Comparison of ENCODE assay signal across 8 cellular contexts in the genomic region with DNA sequence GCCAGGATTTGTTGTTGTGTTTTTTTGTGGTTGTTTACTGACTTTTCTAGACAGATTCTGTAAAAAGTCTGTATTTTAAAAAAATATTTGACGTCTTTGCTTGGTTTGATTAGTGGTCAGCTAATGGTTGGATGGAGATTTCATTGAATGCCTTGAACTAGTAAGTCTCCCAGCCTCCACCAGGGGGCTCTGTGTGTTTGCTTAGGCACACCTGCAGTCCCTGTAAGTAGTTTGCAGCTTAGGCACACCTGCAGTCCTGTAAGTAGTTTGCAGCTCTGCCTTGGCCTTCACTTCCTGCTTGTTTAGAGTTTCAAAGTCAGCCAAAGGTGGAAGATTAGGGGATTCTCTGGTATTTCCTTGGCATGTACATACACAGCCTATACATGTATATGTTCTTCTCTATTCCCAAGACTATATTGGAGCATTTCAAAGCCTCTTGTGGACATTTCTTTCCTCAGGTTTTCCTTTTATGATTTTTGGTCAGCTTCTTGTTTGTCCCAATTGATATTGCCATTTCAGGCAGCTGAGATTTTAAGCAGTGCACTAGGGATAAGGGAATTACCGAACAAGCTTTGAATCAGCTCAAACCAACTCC.
A peak's percentile ranks its signal among the peaks of the same experiment; 100 is the strongest.
DNase-seq lines count a peak whose midpoint lies in the region; ATAC-seq and TF ChIP-seq lines count a peak whose summit lies in the region.

No MANE protein-coding gene starts in this region.

- no peak overlapping the region for H3K4me3 ChIP-seq in A673 (ENCODE audit: low read depth, low read length, poor library complexity, severe bottlenecking)
- no peak overlapping the region for H3K4me3 ChIP-seq in testis

- intact Hi-C loops in A673 (cut with micrococcal nuclease; ENCODE audit: unreplicated experiment) (loop anchor here (2.0 kb wide), 1 partner anchor 105 kb away; no protein-coding TSS in a partner anchor), testis (cut with DNase I; ENCODE audit: low total_unique reads) (no loop called here)
- intact Hi-C loops in activated CD8-positive, alpha-beta T cell treated with anti-CD3 and anti-CD28 coated beads for 36 hours (cut with micrococcal nuclease): loop anchor here (2.0 kb wide), 1 partner anchor 107 kb away; no protein-coding TSS in a partner anchor

- H3K9me3 Mint-ChIP-seq in activated CD8-positive, alpha-beta T cell treated with anti-CD3 and anti-CD28 coated beads for 36 hours: no peaks in the 10 kb centered on the region
- no peaks in the 10 kb centered on the region for H3K9me3 Mint-ChIP-seq in endothelial cell (ENCODE audit: unreplicated experiment)
- no peaks in the 10 kb centered on the region for H3K9me3 Mint-ChIP-seq in naive thymus-derived CD8-positive, alpha-beta T cell

- no peak overlapping the region for H3K27ac Mint-ChIP-seq in activated CD8-positive, alpha-beta T cell treated with anti-CD3 and anti-CD28 coated beads for 36 hours
- no peak overlapping the region for H3K27ac Mint-ChIP-seq in endothelial cell (ENCODE audit: unreplicated experiment)
- H3K27ac Mint-ChIP-seq in naive thymus-derived CD8-positive, alpha-beta T cell: peak overlapping the region in 4 of 10 donors; percentile 0 to 59 (median 16)

- H3K4me1 Mint-ChIP-seq in activated CD8-positive, alpha-beta T cell treated with anti-CD3 and anti-CD28 coated beads for 36 hours (ENCODE audit: low read depth): peaks cover 33% of the 10 kb centered on the region
- H3K4me1 Mint-ChIP-seq in endothelial cell (ENCODE audit: unreplicated experiment): peaks cover 1% of the 10 kb centered on the region
- H3K4me1 Mint-ChIP-seq in naive thymus-derived CD8-positive, alpha-beta T cell: peaks cover 32 to 62% (median 49%) of the 10 kb centered on the region in 4 donors

- POLR2A ChIA-PET in A673 (lab: Charles Lee; ENCODE audit: low non-redundant PET): interaction anchor here (0.7 kb wide), 1 partner anchor 104 kb away, joined by 4 read pairs; no protein-coding TSS in a partner anchor
- POLR2A ChIA-PET in activated CD8-positive, alpha-beta T cell treated with anti-CD3 and anti-CD28 coated beads for 36 hours (lab: Charles Lee): no interaction called here
- POLR2A ChIA-PET in naive thymus-derived CD8-positive, alpha-beta T cell (lab: Charles Lee): no interaction called here

- H3K27me3 ChIP-seq in A673 (replicated peaks; ENCODE audit: insufficient read depth, low read depth, low read length, poor library complexity) (no peaks in the 10 kb centered on the region), testis (no peaks in the 10 kb centered on the region)

- peak; percentile 58 for DNase-seq in A673 (ENCODE audit: low spot score)
- peak; percentile 46 for DNase-seq in NCI-H510A (lab: John Stamatoyannopoulos, UW)
- peak; percentile 84 for DNase-seq in activated CD8-positive, alpha-beta T cell treated with anti-CD3 and anti-CD28 coated beads for 36 hours
- DNase-seq in endothelial cell (ENCODE audit: low spot score): peak; percentile 70
- DNase-seq in naive thymus-derived CD8-positive, alpha-beta T cell: peak; percentile 15 to 69 (median 42)
- peak; percentile 82 for DNase-seq in testis

- TF ChIP-seq CTCF in A673 (conservative IDR thresholded peaks at IDR 0.05; ENCODE audit: low read depth, low read length) (peak; percentile 94), endothelial cell (IDR thresholded peaks at IDR 0.05; ENCODE audit: unreplicated experiment) (peak; percentile 77), testis (IDR thresholded peaks at IDR 0.05) (peak; percentile 22 to 46 (median 39))
- peak; percentile 93 for TF ChIP-seq CTCF in activated CD8-positive, alpha-beta T cell treated with anti-CD3 and anti-CD28 coated beads for 36 hours (IDR thresholded peaks at IDR 0.05)

- peaks cover 8% of the 10 kb centered on the region for H3K4me1 ChIP-seq in A673 (ENCODE audit: insufficient read depth, low read length, poor library complexity, severe bottlenecking)
- peaks cover 3% of the 10 kb centered on the region for H3K4me1 ChIP-seq in testis

- H3K36me3 ChIP-seq in A673 (ENCODE audit: insufficient read depth, low read length, poor library complexity, severe bottlenecking) (no peaks in the 10 kb centered on the region), testis (ENCODE audit: low read depth, missing control alignments) (no peaks in the 10 kb centered on the region)

- TF ChIP-seq POLR2A in GM18505 (IDR thresholded peaks at IDR 0.05; ENCODE audit: borderline replicate concordance, extremely low read depth, insufficient read depth, insufficient read length) (no peak), testis (IDR thresholded peaks at IDR 0.05) (no peak)

- peaks cover 16% of the 10 kb centered on the region for H3K36me3 Mint-ChIP-seq in activated CD8-positive, alpha-beta T cell treated with anti-CD3 and anti-CD28 coated beads for 36 hours (ENCODE audit: low read depth)
- H3K36me3 Mint-ChIP-seq in endothelial cell (ENCODE audit: low read depth, unreplicated experiment): no peaks in the 10 kb centered on the region
- H3K36me3 Mint-ChIP-seq in naive thymus-derived CD8-positive, alpha-beta T cell: peaks cover 4 to 55% (median 13%) of the 10 kb centered on the region in 3 donors

- H3K4me3 Mint-ChIP-seq in activated CD8-positive, alpha-beta T cell treated with anti-CD3 and anti-CD28 coated beads for 36 hours: no peak overlapping the region
- H3K4me3 Mint-ChIP-seq in endothelial cell (ENCODE audit: unreplicated experiment): no peak overlapping the region
- H3K4me3 Mint-ChIP-seq in naive thymus-derived CD8-positive, alpha-beta T cell: peak overlapping the region in 2 of 10 donors; percentile 2 to 41

- 73 to 89% methylated on average over 2 of the region's 2 CpGs for WGBS in testis, 2 donors

- H3K27me3 Mint-ChIP-seq in activated CD8-positive, alpha-beta T cell treated with anti-CD3 and anti-CD28 coated beads for 36 hours: no peaks in the 10 kb centered on the region
- H3K27me3 Mint-ChIP-seq in endothelial cell (ENCODE audit: unreplicated experiment): no peaks in the 10 kb centered on the region
- H3K27me3 Mint-ChIP-seq in naive thymus-derived CD8-positive, alpha-beta T cell: no peaks in the 10 kb centered on the region

- ATAC-seq in GM18505 (IDR thresholded peaks at IDR 0.05; ENCODE audit: unreplicated experiment): peak; percentile 88
- ATAC-seq in HG02885 (IDR thresholded peaks at IDR 0.05; ENCODE audit: poor library complexity, unreplicated experiment): peak; percentile 99
- peak; percentile 89 for ATAC-seq in activated CD8-positive, alpha-beta T cell treated with anti-CD3 and anti-CD28 coated beads for 36 hours
- ATAC-seq in naive thymus-derived CD8-positive, alpha-beta T cell: peak; percentile 62 to 78

- H3K27ac ChIP-seq in A673 (ENCODE audit: low read depth, low read length, poor library complexity, severe bottlenecking) (no peak overlapping the region), testis (no peak overlapping the region)

- BruUV-seq in A673 (replicated peaks; lab: Mats Ljungman, UMichigan): no TSS peak

- H3K9me3 ChIP-seq in A673 (ENCODE audit: low read depth, low read length, poor library complexity, severe bottlenecking) (no peaks in the 10 kb centered on the region), testis (no peaks in the 10 kb centered on the region)

- CTCF ChIA-PET in A673 (lab: Charles Lee): interaction anchor here (0.6 to 1.7 kb wide), 4 partner anchors 10 to 107 kb away, joined by 4 to 9 read pairs (median 5); no protein-coding TSS in a partner anchor
- CTCF ChIA-PET in activated CD8-positive, alpha-beta T cell treated with anti-CD3 and anti-CD28 coated beads for 36 hours (lab: Charles Lee): interaction anchor here (0.6 to 2.7 kb wide), 52 partner anchors 9 to 482 kb away, joined by 3 to 32 read pairs (median 4); a partner anchor contains a TSS

Comparison
In these comparisons a context has a peak if more than half of its experiments do, and no peak if none do; other contexts are left out.
1. CTCF ChIP-seq: peak in every context shown above with its lines; median percentile 94 in A673; 93 in activated CD8-positive, alpha-beta T cell treated with anti-CD3 and anti-CD28 coated beads for 36 hours; 77 in endothelial cell; 39 in testis.